ENCODE assay signal across 29 cellular contexts in the genomic region with DNA sequence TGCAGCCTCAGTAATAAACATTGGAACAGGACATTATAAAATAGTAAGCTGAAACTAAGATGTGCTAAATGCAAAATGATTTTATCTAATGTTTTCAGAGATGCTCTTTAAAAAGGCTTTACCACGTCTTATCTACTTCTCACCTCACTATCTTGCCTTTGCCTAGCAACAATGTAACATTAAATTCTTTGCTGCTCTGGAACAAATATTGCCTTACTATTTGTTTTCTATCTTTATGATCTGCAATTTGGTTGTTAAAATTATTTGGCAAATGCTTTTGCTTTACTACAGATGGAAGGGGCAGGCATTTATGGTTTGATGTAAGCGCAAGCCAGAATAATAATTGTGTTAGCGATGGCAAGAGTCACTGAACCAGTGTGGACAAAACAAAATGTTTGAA.
"Had no signal": no experiment of that assay in that cellular context is flagged by ENCODE, and none has a peak within 500 bp of the region (broad histone marks: within the 10 kb centered on the region; RNA-seq: fewer than 3 reads in every experiment).

No MANE protein-coding gene starts in this region.

- H3K4me2 ChIP-seq: KMS-11 had no signal

- H3K27ac ChIP-seq: adrenal gland, KMS-11, SJCRH30, SK-N-MC had no signal

- H3K9me3 ChIP-seq: adrenal gland, SJCRH30 had no signal

- H3K4me1 ChIP-seq: adrenal gland, SJCRH30 had no signal

- H3K9ac ChIP-seq: KMS-11 had no signal

- H3K27me3 ChIP-seq: adrenal gland, SJCRH30 had no signal

- H3K4me3 ChIP-seq: adrenal gland, SJCRH30, SK-N-MC had no signal

- H3K36me3 ChIP-seq: adrenal gland, SJCRH30 had no signal

- ATAC-seq: activated CD4-positive, CD25-positive, alpha-beta regulatory T cell treated with anti-CD3 and anti-CD28 coated beads, Interleukin-2, amount 50 U/mL, for 24 hours; activated naive CD4-positive, alpha-beta T cell treated with anti-CD3 and anti-CD28 coated beads, Interleukin-2, amount 50 U/mL, for 72 hours; activated T-cell treated with anti-CD3 and anti-CD28 coated beads, Interleukin-2, amount 50 U/mL, for 4 hours; Panc1; WTC11 had no signal

- DNase-seq: activated CD4-positive, alpha-beta memory T cell treated with anti-CD3 and anti-CD28 coated beads for 36 hours; activated CD4-positive, alpha-beta T cell treated with anti-CD3 and anti-CD28 coated beads for 4 hours; activated CD4-positive, alpha-beta T cell treated with anti-CD3 and anti-CD28 coated beads, Interleukin-2, amount 50 U/mL, for 1 hour; activated CD8-positive, alpha-beta memory T cell treated with anti-CD3 and anti-CD28 coated beads, Interleukin-2, amount 50 U/mL, for 4 hours; activated gamma-delta T cell treated with Interleukin-2 at 50 U/mL for 16 hours; activated naive CD4-positive, alpha-beta T cell treated with anti-CD3 and anti-CD28 coated beads for 36 hours; activated T-cell treated with anti-CD3 and anti-CD28 coated beads for 4 hours; activated T-cell treated with anti-CD3 and anti-CD28 coated beads, Interleukin-2, amount 50 U/mL, for 4 hours; adrenal gland; caudate nucleus; NCI-H1092 treated with DMSO at 0.1 percent for 48 hours; NCI-H1417; NCI-H146; NCI-H187; NCI-H2029 treated with DMSO at 0.1 percent for 48 hours; NCI-H2107; NCI-H2171; NCI-H510A; NCI-H526; NCI-H748 treated with DMSO at 0.1 percent for 48 hours; SHP77; SJCRH30; T1000 had no signal
